33 cellular contexts compared by ENCODE assay signal in the genomic region with DNA sequence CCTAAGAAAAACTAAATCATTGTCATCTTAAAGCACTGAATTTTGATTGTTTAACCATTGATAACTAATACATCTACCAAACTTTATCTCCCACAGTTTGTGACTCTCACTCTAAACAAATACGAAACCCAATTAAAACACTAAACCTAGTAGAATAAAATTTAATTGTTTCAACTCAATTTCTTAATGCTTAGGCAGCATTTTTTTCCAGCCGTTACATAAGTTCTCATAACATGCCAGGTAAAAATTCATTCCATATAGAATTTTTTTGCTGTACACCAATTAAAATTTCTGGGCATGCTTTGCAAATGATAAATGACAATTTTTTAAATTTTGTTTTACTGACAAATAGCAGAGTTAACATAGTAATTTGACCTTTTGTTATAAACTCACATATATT.
DNase-seq lines count a peak whose midpoint lies in the region; ATAC-seq, FAIRE-seq and TF ChIP-seq lines count a peak whose summit lies in the region.
"Had no signal": no experiment of that assay in that cellular context is flagged by ENCODE, and none has a peak within 500 bp of the region (broad histone marks: within the 10 kb centered on the region; RNA-seq: fewer than 3 reads in every experiment).

No MANE protein-coding gene starts in this region.

- H3K9me1 ChIP-seq in IMR-90 (ENCODE audit: insufficient read depth, low read length): no peaks in the 10 kb centered on the region
- no peaks in the 10 kb centered on the region for H3K9me1 ChIP-seq in endothelial cell of umbilical vein (replicated peaks; ENCODE audit: control insufficient read depth, extremely low read depth, insufficient read depth, low read length)

- no peak overlapping the region for H4K8ac ChIP-seq in IMR-90 (ENCODE audit: low read depth in 2 of 2, low read length in 2 of 2)

- H3K56ac ChIP-seq in IMR-90 (ENCODE audit: extremely low read depth, insufficient read depth, low read length): no peak overlapping the region

- H4K91ac ChIP-seq in IMR-90 (ENCODE audit: insufficient read depth, low read depth, low read length): no peak overlapping the region

- TF ChIP-seq CTCF in HepG2 (CRISPR knock-in tag; IDR thresholded peaks at IDR 0.05) (no peak), right lobe of liver (IDR thresholded peaks at IDR 0.05) (no peak), A549 (IDR thresholded peaks at IDR 0.05) (no peak), IMR-90 (conservative IDR thresholded peaks at IDR 0.05; ENCODE audit: low read depth, low read length) (no peak), endothelial cell of umbilical vein (IDR thresholded peaks at IDR 0.05; ENCODE audit: extremely low read depth in 1 of 2, insufficient read depth in 1 of 2, low read depth in 1 of 2, low read length in 2 of 2) (no peak)

- H2AFZ ChIP-seq in HepG2 (ENCODE audit: low read length) (no peak overlapping the region), IMR-90 (replicated peaks; ENCODE audit: low read length, poor library complexity) (no peak overlapping the region), endothelial cell of umbilical vein (ENCODE audit: low read depth, low read length) (peak overlapping the region; percentile 13)

- H3K9me3 ChIP-seq in HepG2 (ENCODE audit: low read length): peaks cover 87% of the 10 kb centered on the region
- no peaks in the 10 kb centered on the region for H3K9me3 ChIP-seq in right lobe of liver
- H3K9me3 ChIP-seq in A549: no peaks in the 10 kb centered on the region
- H3K9me3 ChIP-seq in IMR-90 (ENCODE audit: control insufficient read depth, insufficient read depth, low read length): no peaks in the 10 kb centered on the region; the same call in 1 of the 2 replicates
- H3K9me3 ChIP-seq in endothelial cell of umbilical vein (replicated peaks; ENCODE audit: control insufficient read depth, insufficient read depth, low read length): no peaks in the 10 kb centered on the region
- H3K9me3 ChIP-seq: BE2C; BLaER1; BLaER1 treated with 17β-estradiol and CSF1 and Interleukin-3, amounts not matched to agents 10 nM and 100 nM; Caco-2 had no signal

- TF ChIP-seq RAD21 in HepG2 (CRISPR knock-in tag; IDR thresholded peaks at IDR 0.05): no peak
- TF ChIP-seq RAD21 in A549 (conservative IDR thresholded peaks at IDR 0.05 in 1 of 2, IDR thresholded peaks at IDR 0.05 in 1 of 2): no peak
- TF ChIP-seq RAD21 in IMR-90 (IDR thresholded peaks at IDR 0.05; ENCODE audit: low read length): no peak

- CTCF ChIA-PET in HepG2 (lab: Yijun Ruan, JAX; ENCODE audit: low intra/inter-chr PET ratio, low total read pairs) (no interaction called here), A549 (lab: Yijun Ruan, JAX) (no interaction called here), IMR-90 (lab: Yijun Ruan, JAX) (no interaction called here), endothelial cell of umbilical vein (lab: Charles Lee) (no interaction called here)

- intact Hi-C loops in HepG2 (cut with micrococcal nuclease; ENCODE audit: unreplicated experiment): no loop called here
- intact Hi-C loops in right lobe of liver (cut with DNase I): no loop called here
- intact Hi-C loops in IMR-90 (cut with micrococcal nuclease): no loop called here
- intact Hi-C loops in endothelial cell of umbilical vein (cut with micrococcal nuclease): no loop called here
- intact Hi-C loops in cardiac septum (cut with DNase I): no loop called here

- H4K20me1 ChIP-seq in HepG2 (ENCODE audit: insufficient read depth, low read length) (no peaks in the 10 kb centered on the region), IMR-90 (ENCODE audit: insufficient read depth, low read length) (no peaks in the 10 kb centered on the region), endothelial cell of umbilical vein (replicated peaks; ENCODE audit: control insufficient read depth, extremely low read depth, insufficient read depth, low read length) (no peaks in the 10 kb centered on the region)
- H4K20me1 ChIP-seq: BLaER1; BLaER1 treated with 17β-estradiol and CSF1 and Interleukin-3, amounts not matched to agents 10 nM and 100 nM had no signal

- dilution Hi-C loops in IMR-90 (cut with HindIII; ENCODE audit: low sequenced_read_pairs, unreplicated experiment): no loop called here
- dilution Hi-C loops in endothelial cell of umbilical vein (cut with MboI; ENCODE audit: extremely low pct_ligation_motif_present, low sequenced_read_pairs): no loop called here

- H3K79me2 ChIP-seq in HepG2 (ENCODE audit: insufficient read depth, low read length): no peaks in the 10 kb centered on the region
- no peaks in the 10 kb centered on the region for H3K79me2 ChIP-seq in endothelial cell of umbilical vein (ENCODE audit: control insufficient read depth, insufficient read depth, low read length)

- H3K27ac ChIP-seq in HepG2 (ENCODE audit: extremely low read length, insufficient read depth, low read length): no peak overlapping the region
- no peak overlapping the region for H3K27ac ChIP-seq in right lobe of liver
- H3K27ac ChIP-seq in A549: no peak overlapping the region
- no peak overlapping the region for H3K27ac ChIP-seq in IMR-90 (ENCODE audit: insufficient read depth, low read length)
- H3K27ac ChIP-seq in endothelial cell of umbilical vein (ENCODE audit: insufficient read depth, low read depth, low read length): no peak overlapping the region
- H3K27ac ChIP-seq: 22Rv1; BLaER1; BLaER1 treated with 17β-estradiol and CSF1 and Interleukin-3, amounts not matched to agents 10 nM and 100 nM; C4-2B had no signal

- no peak overlapping the region for H3K23ac ChIP-seq in IMR-90 (ENCODE audit: low read depth, low read length)

- H3K27me3 ChIP-seq in HepG2 (ENCODE audit: control insufficient read depth in 1 of 2, insufficient read depth in 2 of 2, low read length in 2 of 2): no peaks in the 10 kb centered on the region
- no peaks in the 10 kb centered on the region for H3K27me3 ChIP-seq in right lobe of liver
- H3K27me3 ChIP-seq in IMR-90 (ENCODE audit: control insufficient read depth, insufficient read depth, low read length): no peaks in the 10 kb centered on the region
- H3K27me3 ChIP-seq in endothelial cell of umbilical vein (ENCODE audit: control insufficient read depth in 2 of 2, insufficient read depth in 2 of 2, low read length in 2 of 2): no peaks in the 10 kb centered on the region
- H3K27me3 ChIP-seq: BE2C; BLaER1; BLaER1 treated with 17β-estradiol and CSF1 and Interleukin-3, amounts not matched to agents 10 nM and 100 nM had no signal

- H3K9ac ChIP-seq in HepG2 (ENCODE audit: insufficient read depth, low read depth, low read length): no peak overlapping the region
- no peak overlapping the region for H3K9ac ChIP-seq in IMR-90 (ENCODE audit: low read depth, low read length)
- no peak overlapping the region for H3K9ac ChIP-seq in endothelial cell of umbilical vein (replicated peaks; ENCODE audit: extremely low read depth, insufficient read depth, low read length)
- H3K9ac ChIP-seq: BLaER1; BLaER1 treated with 17β-estradiol and CSF1 and Interleukin-3, amounts not matched to agents 10 nM and 100 nM had no signal

- TF ChIP-seq EP300 in HepG2 (IDR thresholded peaks at IDR 0.05; ENCODE audit: low read depth in 2 of 2, low read length in 2 of 2) (no peak), HepG2 (CRISPR knock-in tag; IDR thresholded peaks at IDR 0.05; ENCODE audit: borderline replicate concordance) (no peak), A549 (IDR thresholded peaks at IDR 0.05) (no peak)

- H4K5ac ChIP-seq in IMR-90 (ENCODE audit: low read depth, low read length): no peak overlapping the region

- H3K4me1 ChIP-seq in HepG2 (ENCODE audit: insufficient read depth, low read length) (no peaks in the 10 kb centered on the region), right lobe of liver (no peaks in the 10 kb centered on the region), A549 (no peaks in the 10 kb centered on the region), IMR-90 (ENCODE audit: control insufficient read depth, insufficient read depth, low read length) (no peaks in the 10 kb centered on the region), endothelial cell of umbilical vein (ENCODE audit: control insufficient read depth, extremely low read depth, insufficient read depth, low read length) (no peaks in the 10 kb centered on the region)
- H3K4me1 ChIP-seq: BE2C; BLaER1; BLaER1 treated with 17β-estradiol and CSF1 and Interleukin-3, amounts not matched to agents 10 nM and 100 nM; Caco-2 had no signal

- H2BK20ac ChIP-seq in IMR-90 (ENCODE audit: low read depth, low read length): no peak overlapping the region

- no peak overlapping the region for H2AK5ac ChIP-seq in IMR-90 (ENCODE audit: low read depth, low read length)

- no peak overlapping the region for H3K4me3 ChIP-seq in HepG2 (replicated peaks in 1 of 3; ENCODE audit: insufficient read depth in 1 of 3, low read depth in 2 of 3, low read length in 3 of 3)
- H3K4me3 ChIP-seq in right lobe of liver: no peak overlapping the region
- no peak overlapping the region for H3K4me3 ChIP-seq in A549
- no peak overlapping the region for H3K4me3 ChIP-seq in IMR-90 (ENCODE audit: insufficient read depth, low read depth, low read length)
- H3K4me3 ChIP-seq in endothelial cell of umbilical vein (replicated peaks in 1 of 3; ENCODE audit: insufficient read depth in 1 of 3, low read depth in 1 of 3, low read length in 3 of 3): no peak overlapping the region
- H3K4me3 ChIP-seq: BLaER1; BLaER1 treated with 17β-estradiol and CSF1 and Interleukin-3, amounts not matched to agents 10 nM and 100 nM had no signal

- H2BK5ac ChIP-seq in IMR-90 (ENCODE audit: low read depth, low read length, poor library complexity, severe bottlenecking): no peak overlapping the region

- H3K4me2 ChIP-seq in HepG2 (ENCODE audit: low read depth, low read length) (no peak overlapping the region), A549 (no peak overlapping the region), IMR-90 (ENCODE audit: low read depth, low read length) (no peak overlapping the region), endothelial cell of umbilical vein (ENCODE audit: insufficient read depth, low read length) (no peak overlapping the region)
- H3K4me2 ChIP-seq: BLaER1; BLaER1 treated with 17β-estradiol and CSF1 and Interleukin-3, amounts not matched to agents 10 nM and 100 nM had no signal

- WGBS in HepG2 (ENCODE audit: low lambda C conversion rate): 6% methylated on average over 2 of the region's 2 CpGs
- 42% methylated on average over 2 of the region's 2 CpGs for WGBS in right lobe of liver (ENCODE audit: insufficient coverage, low coverage, low lambda C conversion rate, missing lambda C conversion rate)
- WGBS in A549 (ENCODE audit: missing lambda C conversion rate): 23% methylated on average over 2 of the region's 2 CpGs
- 100% methylated on average over 1 of the region's 2 CpGs; no CpG with 5 or more reads in 1 of the 2 experiments for WGBS in IMR-90 (ENCODE audit: extremely low coverage in 2 of 2, insufficient read length in 1 of 2), 2 experiments

- H3K18ac ChIP-seq in IMR-90 (ENCODE audit: low read depth, low read length): no peak overlapping the region

- H3K36me3 ChIP-seq in HepG2 (replicated peaks in 1 of 2; ENCODE audit: control insufficient read depth in 1 of 2, insufficient read depth in 2 of 2, low read length in 2 of 2): no peaks in the 10 kb centered on the region
- H3K36me3 ChIP-seq in right lobe of liver: no peaks in the 10 kb centered on the region
- no peaks in the 10 kb centered on the region for H3K36me3 ChIP-seq in IMR-90 (ENCODE audit: control insufficient read depth, insufficient read depth, low read length)
- H3K36me3 ChIP-seq in endothelial cell of umbilical vein (ENCODE audit: control insufficient read depth in 2 of 2, extremely low read depth in 1 of 2, insufficient read depth in 2 of 2, low read length in 2 of 2): no peaks in the 10 kb centered on the region
- H3K36me3 ChIP-seq: BE2C; BLaER1; BLaER1 treated with 17β-estradiol and CSF1 and Interleukin-3, amounts not matched to agents 10 nM and 100 nM had no signal

- H3K4ac ChIP-seq in IMR-90 (ENCODE audit: low read depth, low read length): no peak overlapping the region

- H2AK9ac ChIP-seq in IMR-90 (replicated peaks; ENCODE audit: low read depth, low read length, poor library complexity): no peak overlapping the region

- in situ Hi-C loops in HepG2 (cut with HindIII; ENCODE audit: extremely low pct_ligation_motif_present, low pct_unique_long_range_greater_than_20kb) (no loop called here), IMR-90 (cut with MboI; ENCODE audit: low sequenced_read_pairs) (no loop called here), ACHN (cut with HindIII; ENCODE audit: low pct_ligation_motif_present, low pct_unique_long_range_greater_than_20kb, low sequenced_read_pairs) (no loop called here)

- BruUV-seq in HepG2 (replicated peaks; lab: Mats Ljungman, UMichigan): no TSS peak
- BruUV-seq in IMR-90 (replicated peaks; lab: Mats Ljungman, UMichigan): no TSS peak
- BruUV-seq in endothelial cell of umbilical vein (replicated peaks; lab: Mats Ljungman, UMichigan): no TSS peak

- TF ChIP-seq POLR2A in HepG2 (IDR thresholded peaks at IDR 0.05; ENCODE audit: insufficient read depth in 1 of 2, low read depth in 2 of 2, low read length in 2 of 2) (no peak), right lobe of liver (IDR thresholded peaks at IDR 0.05) (no peak), A549 (IDR thresholded peaks at IDR 0.05; ENCODE audit: low read length) (no peak), IMR-90 (IDR thresholded peaks at IDR 0.05; ENCODE audit: low read depth, low read length) (no peak), endothelial cell of umbilical vein (IDR thresholded peaks at IDR 0.05; ENCODE audit: low read depth, low read length) (no peak)

- POLR2A ChIA-PET in HepG2 (lab: Yijun Ruan, JAX): no interaction called here
- POLR2A ChIA-PET in A549 (lab: Yijun Ruan, JAX): no interaction called here
- POLR2A ChIA-PET in IMR-90 (lab: Charles Lee; ENCODE audit: unreplicated experiment): no interaction called here
- POLR2A ChIA-PET in endothelial cell of umbilical vein (lab: Charles Lee): no interaction called here

- no peak overlapping the region for H2BK120ac ChIP-seq in IMR-90 (ENCODE audit: low read depth, low read length)

- ATAC-seq in HepG2 (no peak), right lobe of liver (no peak), A549 (no peak), IMR-90 (ENCODE audit: low read depth) (no peak), GM21423 (IDR thresholded peaks at IDR 0.05; ENCODE audit: unreplicated experiment) (no peak)
- ATAC-seq: CD8-positive, alpha-beta T cell had no signal

- no peaks in the 10 kb centered on the region for H3K79me1 ChIP-seq in IMR-90 (ENCODE audit: low read depth in 1 of 2, low read length in 2 of 2)

- H2BK15ac ChIP-seq in IMR-90 (ENCODE audit: low read depth, low read length): no peak overlapping the region

- DNase-seq in HepG2 (ENCODE audit: low spot score): no peak
- DNase-seq in right lobe of liver: no peak
- no peak for DNase-seq in A549 (ENCODE audit: low read depth in 1 of 2, low spot score in 1 of 2)
- DNase-seq in IMR-90: no peak
- no peak for DNase-seq in endothelial cell of umbilical vein (ENCODE audit: low read depth, low spot score)
- no peak for DNase-seq in ACHN
- no peak for DNase-seq in cardiac septum (ENCODE audit: low spot score)
- DNase-seq: 8988T; AML-193; BE2C; C1 segment of cervical spinal cord; Caco-2; Calu3; CD4-positive, alpha-beta memory T cell; CD4-positive, alpha-beta T cell; CD4-positive, CD25-positive, alpha-beta regulatory T cell; CD8-positive, alpha-beta memory T cell; CD8-positive, alpha-beta T cell; COR-L47; DMS 273 treated with DMSO at 0.1 percent for 48 hours; DMS153; DMS53; DMS79; DMS79 treated with DMSO at 0.1 percent for 48 hours; DND-41; EL had no signal

- H3K14ac ChIP-seq in IMR-90 (replicated peaks; ENCODE audit: low read depth, low read length): no peak overlapping the region

- no peak for FAIRE-seq in HepG2 (lab: Jason Lieb, UNC)
- no peak for FAIRE-seq in A549 (lab: Jason Lieb, UNC)
- no peak for FAIRE-seq in endothelial cell of umbilical vein (lab: Jason Lieb, UNC)
- FAIRE-seq: A204.1, D721Med had no signal
